ENCODE assay signal across 8 cellular contexts in the genomic region with DNA sequence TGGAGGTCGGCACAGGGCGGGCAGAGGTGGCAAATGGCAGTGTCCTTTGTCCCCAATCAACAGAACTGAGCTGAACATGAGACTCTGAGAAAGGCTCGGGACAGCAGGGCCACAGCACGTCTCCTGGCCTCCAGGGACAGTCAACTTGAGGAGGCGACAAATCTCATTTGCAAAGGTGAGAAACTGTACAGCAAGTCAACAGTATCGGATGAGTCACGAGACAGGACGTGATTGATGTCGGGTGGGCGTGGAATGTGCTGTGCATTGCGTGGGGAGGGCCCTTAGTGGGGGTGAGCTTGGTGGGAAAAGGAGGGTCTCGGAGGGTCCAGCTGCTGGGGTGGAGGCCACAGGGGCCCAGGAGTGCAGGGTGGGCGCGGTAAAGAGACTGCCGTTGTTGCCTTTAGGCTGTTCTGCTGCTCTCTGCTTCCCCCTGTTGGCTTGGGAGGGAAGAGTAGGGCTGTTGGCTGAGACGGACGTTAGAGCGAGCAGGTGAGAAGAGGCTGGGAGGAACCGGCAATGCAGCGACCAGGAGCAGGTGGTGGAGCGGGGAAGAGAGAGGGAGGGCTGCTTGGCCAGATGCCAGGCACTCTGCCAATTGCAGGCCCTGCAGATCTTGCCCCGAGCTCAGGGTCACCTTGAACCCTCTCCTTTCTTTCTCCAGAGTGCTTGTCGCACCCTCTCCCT.
DNase-seq lines count a peak whose midpoint lies in the region; ATAC-seq, FAIRE-seq and TF ChIP-seq lines count a peak whose summit lies in the region.

No MANE protein-coding gene starts in this region.

- TF ChIP-seq CTCF in WI38 (IDR thresholded peaks at IDR 0.05; ENCODE audit: low read depth, low read length) (peak; percentile 42), bronchial epithelial cell (IDR thresholded peaks at IDR 0.05; ENCODE audit: insufficient read depth, low read length, severe bottlenecking) (peak; percentile 92), lower leg skin (IDR thresholded peaks at IDR 0.05) (peak in 1 of 3 donors; percentile 61)

- intact Hi-C loops in lower leg skin (cut with DNase I; ENCODE audit: low total_unique reads) = no loop called here

- H3K36me3 ChIP-seq in bronchial epithelial cell (ENCODE audit: control insufficient read depth, insufficient read depth, low read length) = no peaks in the 10 kb centered on the region

- H3K4me3 ChIP-seq in WI38 (ENCODE audit: low read depth, low read length) = no peak overlapping the region
- H3K4me3 ChIP-seq in bronchial epithelial cell (ENCODE audit: low read depth, low read length) = no peak overlapping the region
- H3K4me3 ChIP-seq in lower leg skin (ENCODE audit: low read depth, poor library complexity, severe bottlenecking) = no peak overlapping the region

- no peak for DNase-seq in GM18507 (ENCODE audit: extremely low spot score, insufficient read length, low read depth)
- DNase-seq in NCI-H1694 treated with DMSO at 0.1 percent for 48 hours (lab: John Stamatoyannopoulos, UW) = peak; percentile 24
- DNase-seq in bronchial epithelial cell (ENCODE audit: low read depth) = peak; percentile 53
- peak; percentile 63 to 91 for DNase-seq in lower leg skin (ENCODE audit: low spot score in 2 of 2)
- DNase-seq in stimulated activated CD8-positive, alpha-beta memory T cell treated with anti-CD3 and anti-CD28 coated beads, Interleukin-15, amount 100 ng/mL, for 1 hour (ENCODE audit: low read depth) = peak; percentile 57
- DNase-seq in HCEC 1CT = no peak

- ATAC-seq in HG02885 (IDR thresholded peaks at IDR 0.05; ENCODE audit: poor library complexity, unreplicated experiment) = peak; percentile 47

- TF ChIP-seq POLR2A in lower leg skin (IDR thresholded peaks at IDR 0.05) = no peak

- FAIRE-seq in GM18507 (lab: Jason Lieb, UNC) (peak; percentile 99), bronchial epithelial cell (lab: Jason Lieb, UNC) (no peak)

- H3K27me3 ChIP-seq in bronchial epithelial cell (ENCODE audit: control insufficient read depth, insufficient read depth, low read length) = no peaks in the 10 kb centered on the region

- WGBS in lower leg skin, 2 donors = 38 to 45% methylated on average over 23 of the region's 23 CpGs

Comparison
In these comparisons a context has a peak if more than half of its experiments do, and no peak if none do; other contexts are left out.
1. DNase-seq: peak in NCI-H1694 treated with DMSO at 0.1 percent for 48 hours (single experiment), bronchial epithelial cell (single experiment), lower leg skin (2 of 2) and stimulated activated CD8-positive, alpha-beta memory T cell treated with anti-CD3 and anti-CD28 coated beads, Interleukin-15, amount 100 ng/mL, for 1 hour (single experiment); none in GM18507 (single experiment) and HCEC 1CT (single experiment).